Comparison of ENCODE assay signal across 1 cellular context in the genomic region with DNA sequence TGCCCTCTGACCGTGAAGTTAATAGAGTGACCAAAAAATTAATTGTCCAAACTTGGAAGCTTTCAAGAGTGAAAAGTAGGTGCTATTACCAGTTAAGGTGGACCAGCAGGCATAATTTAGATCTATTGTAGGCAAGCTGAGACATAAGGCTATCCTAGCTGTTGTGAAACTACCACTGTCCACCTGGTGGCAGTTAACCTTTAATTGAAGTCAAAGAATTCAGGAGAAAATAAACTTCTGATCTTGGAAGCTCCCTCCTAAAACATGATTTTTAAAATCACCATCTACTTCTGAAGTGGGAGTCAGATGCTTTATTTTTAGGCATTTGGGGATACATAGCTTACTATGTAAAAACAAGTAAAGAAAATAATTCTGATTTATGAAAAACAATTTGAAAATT.
TF ChIP-seq lines count a peak whose summit lies in the region.

No MANE protein-coding gene starts in this region.

TF ChIP-seq in GM23338, 12 proteins besides CTCF, POLR2A, EP300 and RAD21 (continued from another document):
- TF ChIP-seq, protein P1, sequence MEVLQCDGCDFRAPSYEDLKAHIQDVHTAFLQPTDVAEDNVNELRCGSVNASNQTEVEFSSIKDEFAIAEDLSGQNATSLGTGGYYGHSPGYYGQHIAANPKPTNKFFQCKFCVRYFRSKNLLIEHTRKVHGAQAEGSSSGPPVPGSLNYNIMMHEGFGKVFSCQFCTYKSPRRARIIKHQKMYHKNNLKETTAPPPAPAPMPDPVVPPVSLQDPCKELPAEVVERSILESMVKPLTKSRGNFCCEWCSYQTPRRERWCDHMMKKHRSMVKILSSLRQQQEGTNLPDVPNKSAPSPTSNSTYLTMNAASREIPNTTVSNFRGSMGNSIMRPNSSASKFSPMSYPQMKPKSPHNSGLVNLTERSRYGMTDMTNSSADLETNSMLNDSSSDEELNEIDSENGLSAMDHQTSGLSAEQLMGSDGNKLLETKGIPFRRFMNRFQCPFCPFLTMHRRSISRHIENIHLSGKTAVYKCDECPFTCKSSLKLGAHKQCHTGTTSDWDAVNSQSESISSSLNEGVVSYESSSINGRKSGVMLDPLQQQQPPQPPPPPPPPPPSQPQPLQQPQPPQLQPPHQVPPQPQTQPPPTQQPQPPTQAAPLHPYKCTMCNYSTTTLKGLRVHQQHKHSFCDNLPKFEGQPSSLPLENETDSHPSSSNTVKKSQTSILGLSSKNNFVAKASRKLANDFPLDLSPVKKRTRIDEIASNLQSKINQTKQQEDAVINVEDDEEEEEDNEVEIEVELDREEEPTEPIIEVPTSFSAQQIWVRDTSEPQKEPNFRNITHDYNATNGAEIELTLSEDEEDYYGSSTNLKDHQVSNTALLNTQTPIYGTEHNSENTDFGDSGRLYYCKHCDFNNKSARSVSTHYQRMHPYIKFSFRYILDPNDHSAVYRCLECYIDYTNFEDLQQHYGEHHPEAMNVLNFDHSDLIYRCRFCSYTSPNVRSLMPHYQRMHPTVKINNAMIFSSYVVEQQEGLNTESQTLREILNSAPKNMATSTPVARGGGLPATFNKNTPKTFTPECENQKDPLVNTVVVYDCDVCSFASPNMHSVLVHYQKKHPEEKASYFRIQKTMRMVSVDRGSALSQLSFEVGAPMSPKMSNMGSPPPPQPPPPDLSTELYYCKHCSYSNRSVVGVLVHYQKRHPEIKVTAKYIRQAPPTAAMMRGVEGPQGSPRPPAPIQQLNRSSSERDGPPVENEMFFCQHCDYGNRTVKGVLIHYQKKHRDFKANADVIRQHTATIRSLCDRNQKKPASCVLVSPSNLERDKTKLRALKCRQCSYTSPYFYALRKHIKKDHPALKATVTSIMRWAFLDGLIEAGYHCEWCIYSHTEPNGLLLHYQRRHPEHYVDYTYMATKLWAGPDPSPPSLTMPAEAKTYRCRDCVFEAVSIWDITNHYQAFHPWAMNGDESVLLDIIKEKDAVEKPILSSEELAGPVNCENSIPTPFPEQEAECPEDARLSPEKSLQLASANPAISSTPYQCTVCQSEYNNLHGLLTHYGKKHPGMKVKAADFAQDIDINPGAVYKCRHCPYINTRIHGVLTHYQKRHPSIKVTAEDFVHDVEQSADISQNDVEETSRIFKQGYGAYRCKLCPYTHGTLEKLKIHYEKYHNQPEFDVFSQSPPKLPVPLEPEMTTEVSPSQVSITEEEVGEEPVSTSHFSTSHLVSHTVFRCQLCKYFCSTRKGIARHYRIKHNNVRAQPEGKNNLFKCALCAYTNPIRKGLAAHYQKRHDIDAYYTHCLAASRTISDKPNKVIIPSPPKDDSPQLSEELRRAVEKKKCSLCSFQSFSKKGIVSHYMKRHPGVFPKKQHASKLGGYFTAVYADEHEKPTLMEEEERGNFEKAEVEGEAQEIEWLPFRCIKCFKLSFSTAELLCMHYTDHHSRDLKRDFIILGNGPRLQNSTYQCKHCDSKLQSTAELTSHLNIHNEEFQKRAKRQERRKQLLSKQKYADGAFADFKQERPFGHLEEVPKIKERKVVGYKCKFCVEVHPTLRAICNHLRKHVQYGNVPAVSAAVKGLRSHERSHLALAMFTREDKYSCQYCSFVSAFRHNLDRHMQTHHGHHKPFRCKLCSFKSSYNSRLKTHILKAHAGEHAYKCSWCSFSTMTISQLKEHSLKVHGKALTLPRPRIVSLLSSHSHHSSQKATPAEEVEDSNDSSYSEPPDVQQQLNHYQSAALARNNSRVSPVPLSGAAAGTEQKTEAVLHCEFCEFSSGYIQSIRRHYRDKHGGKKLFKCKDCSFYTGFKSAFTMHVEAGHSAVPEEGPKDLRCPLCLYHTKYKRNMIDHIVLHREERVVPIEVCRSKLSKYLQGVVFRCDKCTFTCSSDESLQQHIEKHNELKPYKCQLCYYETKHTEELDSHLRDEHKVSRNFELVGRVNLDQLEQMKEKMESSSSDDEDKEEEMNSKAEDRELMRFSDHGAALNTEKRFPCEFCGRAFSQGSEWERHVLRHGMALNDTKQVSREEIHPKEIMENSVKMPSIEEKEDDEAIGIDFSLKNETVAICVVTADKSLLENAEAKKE (CRISPR knock-in tag; IDR thresholded peaks at IDR 0.05), result no peak
- TF ChIP-seq POLR2AphosphoS5 (IDR thresholded peaks at IDR 0.05; ENCODE audit: low read depth), result no peak
